In the genomic region with DNA sequence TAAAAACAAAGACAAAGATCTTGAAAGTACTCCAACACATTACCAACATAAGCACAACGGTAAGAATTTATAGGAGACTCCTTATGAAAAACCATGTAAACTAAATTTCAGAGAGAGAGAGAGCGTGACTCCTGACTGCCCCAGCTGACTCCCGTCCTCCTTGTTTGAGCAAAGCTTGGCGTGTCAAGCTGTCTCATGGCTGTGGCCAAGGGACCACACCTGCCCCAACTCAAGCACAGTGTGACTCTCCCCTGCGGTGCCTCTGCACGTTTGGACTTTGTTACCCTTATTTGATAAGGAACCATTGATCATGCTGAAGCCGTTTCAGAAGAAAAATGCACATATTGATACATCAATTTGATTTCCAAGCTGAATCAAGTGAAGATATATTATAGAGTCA, we compare ENCODE assay signal across 16 cellular contexts.
A peak's percentile ranks its signal among the peaks of the same experiment; 100 is the strongest.
DNase-seq lines count a peak whose midpoint lies in the region; ATAC-seq and TF ChIP-seq lines count a peak whose summit lies in the region.
"Had no signal": no experiment of that assay in that cellular context is flagged by ENCODE, and none has a peak within 500 bp of the region (broad histone marks: within the 10 kb centered on the region; RNA-seq: fewer than 3 reads in every experiment).

No MANE protein-coding gene starts in this region.

- H3K4me3 ChIP-seq in esophagus muscularis mucosa (no peak overlapping the region), stomach (no peak overlapping the region), tibial nerve (no peak overlapping the region)

- no peak for TF ChIP-seq POLR2A in esophagus muscularis mucosa (IDR thresholded peaks at IDR 0.05; ENCODE audit: low read depth)
- no peak for TF ChIP-seq POLR2A in stomach (IDR thresholded peaks at IDR 0.05)
- no peak for TF ChIP-seq POLR2A in tibial nerve (IDR thresholded peaks at IDR 0.05)

- H3K36me3 ChIP-seq in esophagus muscularis mucosa: no peaks in the 10 kb centered on the region
- no peaks in the 10 kb centered on the region for H3K36me3 ChIP-seq in stomach
- H3K36me3 ChIP-seq in tibial nerve: no peaks in the 10 kb centered on the region

- no peak for ATAC-seq in activated naive CD4-positive, alpha-beta T cell treated with anti-CD3 and anti-CD28 coated beads, Interleukin-2, amount 50 U/mL, for 72 hours
- ATAC-seq: HCT116 had no signal

- H3K9me3 ChIP-seq in esophagus muscularis mucosa (peaks cover 0 to 6% (median 3%) of the 10 kb centered on the region in 4 donors), stomach (no peaks in the 10 kb centered on the region), tibial nerve (peaks cover 0 to 6% (median 1%) of the 10 kb centered on the region in 4 donors)

- intact Hi-C loops in esophagus muscularis mucosa (cut with DNase I): no loop called here
- intact Hi-C loops in stomach (cut with DNase I; ENCODE audit: low total_unique reads): no loop called here

- H3K27me3 ChIP-seq in esophagus muscularis mucosa: no peaks in the 10 kb centered on the region
- H3K27me3 ChIP-seq in stomach: peaks cover 0 to 22% (median 0%) of the 10 kb centered on the region in 3 donors
- no peaks in the 10 kb centered on the region for H3K27me3 ChIP-seq in tibial nerve

- DNase-seq in DMS79 (lab: John Stamatoyannopoulos, UW) (peak; percentile 44), esophagus muscularis mucosa (ENCODE audit: extremely low spot score) (no peak), nephron progenitor cell (no peak), stomach (peak; percentile 61), hepatic stellate cell (ENCODE audit: low spot score) (no peak), UCSD-AML1 (lab: John Stamatoyannopoulos, UW; ENCODE audit: unreplicated experiment) (no peak), tibial nerve (ENCODE audit: low spot score in 2 of 2) (no peak)
- no peak for DNase-seq in activated naive CD4-positive, alpha-beta T cell treated with anti-CD3 and anti-CD28 coated beads, Interleukin-2, amount 50 U/mL, for 72 hours (ENCODE audit: low spot score in 2 of 2)
- DNase-seq: ACHN; CD4-positive, alpha-beta memory T cell; NCI-H1436 treated with DMSO at 0.1 percent for 48 hours; NCI-H2081; NCI-H526 treated with DMSO at 0.1 percent for 48 hours; NK-92 treated with Interleukin-12 subunit alpha and Interleukin-12 subunit beta, amount 100 ng/mL, for 24 hours had no signal

- no peaks in the 10 kb centered on the region for H3K36me3 Mint-ChIP-seq in nephron progenitor cell (ENCODE audit: low read depth)
- peaks cover 10 to 13% of the 10 kb centered on the region in 2 donors for H3K36me3 Mint-ChIP-seq in activated naive CD4-positive, alpha-beta T cell treated with anti-CD3 and anti-CD28 coated beads, Interleukin-2, amount 50 U/mL, for 72 hours
- H3K36me3 Mint-ChIP-seq: CD4-positive, alpha-beta memory T cell had no signal

- peaks cover 33% of the 10 kb centered on the region for H3K4me1 Mint-ChIP-seq in nephron progenitor cell
- H3K4me1 Mint-ChIP-seq: B cell had no signal

- peaks cover 2% of the 10 kb centered on the region for H3K27me3 Mint-ChIP-seq in nephron progenitor cell (ENCODE audit: low read depth, poor library complexity)

- H3K9me3 Mint-ChIP-seq in nephron progenitor cell: peaks cover 19% of the 10 kb centered on the region
- H3K9me3 Mint-ChIP-seq in activated naive CD4-positive, alpha-beta T cell treated with anti-CD3 and anti-CD28 coated beads, Interleukin-2, amount 50 U/mL, for 72 hours: peaks cover 0 to 3% of the 10 kb centered on the region in 2 donors

- H3K27ac Mint-ChIP-seq in nephron progenitor cell: peak overlapping the region; percentile 49
- no peak overlapping the region for H3K27ac Mint-ChIP-seq in activated naive CD4-positive, alpha-beta T cell treated with anti-CD3 and anti-CD28 coated beads, Interleukin-2, amount 50 U/mL, for 72 hours
- H3K27ac Mint-ChIP-seq: B cell; CD4-positive, alpha-beta memory T cell had no signal

- TF ChIP-seq EP300 in esophagus muscularis mucosa (IDR thresholded peaks at IDR 0.05) (no peak), stomach (IDR thresholded peaks at IDR 0.05) (no peak), tibial nerve (IDR thresholded peaks at IDR 0.05) (no peak)

- H3K4me1 ChIP-seq in esophagus muscularis mucosa (peaks cover 15 to 46% (median 37%) of the 10 kb centered on the region in 4 donors), stomach (peaks cover 0 to 38% (median 22%) of the 10 kb centered on the region in 4 donors), tibial nerve (peaks cover 0 to 25% (median 13%) of the 10 kb centered on the region in 4 donors)

- no peak overlapping the region for H3K4me3 Mint-ChIP-seq in nephron progenitor cell
- H3K4me3 Mint-ChIP-seq: B cell; CD4-positive, alpha-beta memory T cell had no signal

- WGBS in esophagus muscularis mucosa: 68% methylated on average over 7 of the region's 7 CpGs
- WGBS in stomach, 5 donors: 31 to 58% (median 41%) methylated on average over 7 of the region's 7 CpGs
- WGBS in tibial nerve, 2 donors: 85 to 88% methylated on average over 7 of the region's 7 CpGs

- TF ChIP-seq CTCF in esophagus muscularis mucosa (IDR thresholded peaks at IDR 0.05): no peak
- TF ChIP-seq CTCF in nephron progenitor cell (IDR thresholded peaks at IDR 0.05): no peak
- no peak for TF ChIP-seq CTCF in stomach (IDR thresholded peaks at IDR 0.05)
- TF ChIP-seq CTCF in tibial nerve (IDR thresholded peaks at IDR 0.05): no peak

- H3K27ac ChIP-seq in esophagus muscularis mucosa (replicated peaks in 1 of 4) (peak overlapping the region; percentile 21 to 88 (median 85)), stomach (peak overlapping the region in 3 of 5 donors; percentile 3 to 85 (median 74)), tibial nerve (no peak overlapping the region)

Comparison
In these comparisons a context has a peak if more than half of its experiments do, and no peak if none do; other contexts are left out.
1. DNase-seq: peak in DMS79 (single experiment) and stomach (single experiment); none in esophagus muscularis mucosa (single experiment), nephron progenitor cell (single experiment), hepatic stellate cell (single experiment), UCSD-AML1 (single experiment), activated naive CD4-positive, alpha-beta T cell treated with anti-CD3 and anti-CD28 coated beads, Interleukin-2, amount 50 U/mL, for 72 hours (0 of 2) and tibial nerve (0 of 2).
2. H3K27ac ChIP-seq: peak in esophagus muscularis mucosa (4 of 4) and stomach (3 of 5); none in tibial nerve (0 of 4).